9 cellular contexts compared by ENCODE assay signal in the genomic region with DNA sequence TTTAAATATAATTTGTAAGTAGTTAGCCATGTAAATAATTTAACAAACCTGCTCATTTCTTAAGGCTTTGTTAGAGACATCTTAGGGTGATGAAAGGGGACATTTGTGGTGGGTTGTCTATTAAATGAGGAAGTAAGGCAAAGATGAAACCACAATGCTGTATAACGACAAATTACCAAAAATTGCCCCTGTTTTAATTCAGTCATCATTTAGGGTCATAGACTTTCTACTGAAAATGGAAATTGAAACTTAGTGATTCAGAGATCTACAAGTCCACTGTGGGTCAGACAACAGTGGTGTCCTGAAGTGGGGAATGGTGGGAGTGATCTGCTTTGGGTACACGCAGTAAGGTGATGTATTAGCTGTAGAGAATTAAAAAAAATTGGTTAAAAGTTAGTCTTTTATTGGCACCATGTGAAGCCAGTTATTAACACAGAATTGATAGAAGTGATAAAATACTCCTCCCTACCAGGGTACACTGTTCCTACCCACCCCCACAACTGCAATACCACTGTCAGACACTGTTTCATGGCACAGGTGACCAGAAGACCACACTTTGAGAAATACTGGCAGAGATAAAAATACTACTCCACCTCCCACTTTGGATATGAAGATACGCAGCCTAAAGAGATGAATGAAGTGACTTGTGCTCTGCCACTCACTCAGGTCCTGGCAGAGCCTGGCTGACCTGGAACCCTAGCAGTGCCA. TPM values are rescaled to one million over a fixed set of nuclear protein-coding genes. Genes with fewer than 3 reads are reported as not detected.
DNase-seq lines count a peak whose midpoint lies in the region; ATAC-seq and TF ChIP-seq lines count a peak whose summit lies in the region.
"Had no signal": no experiment of that assay in that cellular context is flagged by ENCODE, and none has a peak within 500 bp of the region (broad histone marks: within the 10 kb centered on the region; RNA-seq: fewer than 3 reads in every experiment).

No MANE protein-coding gene starts in this region.

- no peak overlapping the region for H3K27ac Mint-ChIP-seq in T-helper 2 cell treated with Interferon-gamma antibody and Interleukin-4, amounts not matched to agents 5 μg/mL and 100 μg/mL, for 36 hours

- ATAC-seq in GM21515 (IDR thresholded peaks at IDR 0.05; ENCODE audit: unreplicated experiment) = peak; percentile 68
- peak; percentile 65 for ATAC-seq in HG03460 (IDR thresholded peaks at IDR 0.05; ENCODE audit: unreplicated experiment)
- no peak for ATAC-seq in heart right ventricle

- peak; percentile 33; the same call in 1 of the 3 replicates for TF ChIP-seq CTCF in GM12872 (IDR thresholded peaks at IDR 0.05; ENCODE audit: insufficient read depth, low read depth, low read length)
- TF ChIP-seq CTCF in colonic mucosa (IDR thresholded peaks at IDR 0.05) = no peak
- no peak for TF ChIP-seq CTCF in heart right ventricle (IDR thresholded peaks at IDR 0.05)

- H3K4me3 Mint-ChIP-seq in T-helper 2 cell treated with Interferon-gamma antibody and Interleukin-4, amounts not matched to agents 5 μg/mL and 100 μg/mL, for 36 hours = no peak overlapping the region

- H3K27ac ChIP-seq in colonic mucosa (peak overlapping the region; percentile 61), heart right ventricle (peak overlapping the region in 1 of 10 donors; percentile 16)

- H3K27me3 ChIP-seq in colonic mucosa (no peaks in the 10 kb centered on the region), heart right ventricle (no peaks in the 10 kb centered on the region)

- no peak overlapping the region for H3K9ac ChIP-seq in colonic mucosa (ENCODE audit: low read depth in 2 of 2, low read length in 2 of 2)

- H3K4me1 ChIP-seq in colonic mucosa (peaks cover 7% of the 10 kb centered on the region), heart right ventricle (peaks cover 6 to 67% (median 46%) of the 10 kb centered on the region in 9 donors)

- H3K4me1 Mint-ChIP-seq in T-helper 2 cell treated with Interferon-gamma antibody and Interleukin-4, amounts not matched to agents 5 μg/mL and 100 μg/mL, for 36 hours (ENCODE audit: low read depth) = peaks cover 49% of the 10 kb centered on the region

- no peaks in the 10 kb centered on the region for H3K36me3 ChIP-seq in colonic mucosa
- H3K36me3 ChIP-seq in heart right ventricle = no peaks in the 10 kb centered on the region

- in situ Hi-C loops in ACHN (cut with HindIII; ENCODE audit: low pct_ligation_motif_present, low pct_unique_long_range_greater_than_20kb, low sequenced_read_pairs) = no loop called here

- no peaks in the 10 kb centered on the region for H3K27me3 Mint-ChIP-seq in T-helper 2 cell treated with Interferon-gamma antibody and Interleukin-4, amounts not matched to agents 5 μg/mL and 100 μg/mL, for 36 hours (ENCODE audit: low read depth)

- no peaks in the 10 kb centered on the region for H3K9me3 Mint-ChIP-seq in T-helper 2 cell treated with Interferon-gamma antibody and Interleukin-4, amounts not matched to agents 5 μg/mL and 100 μg/mL, for 36 hours

- intact Hi-C loops in colonic mucosa (cut with DNase I) = no loop called here
- intact Hi-C loops in heart right ventricle (cut with DNase I) = loop anchor here in 1 of 10 donors (5.0 kb wide), 1 partner anchor 53 kb away; no protein-coding TSS in a partner anchor

- DNase-seq in colonic mucosa (no peak), ACHN (no peak), cerebellar nuclear complex (lab: John Stamatoyannopoulos, UW) (no peak), heart right ventricle (no peak)
- DNase-seq in T-helper 2 cell treated with Interferon-gamma antibody and Interleukin-4, amounts not matched to agents 5 μg/mL and 100 μg/mL, for 36 hours (ENCODE audit: low spot score) = no peak
- DNase-seq: DMS 273 treated with DMSO at 0.1 percent for 48 hours had no signal

- peaks cover 5% of the 10 kb centered on the region for H3K36me3 Mint-ChIP-seq in T-helper 2 cell treated with Interferon-gamma antibody and Interleukin-4, amounts not matched to agents 5 μg/mL and 100 μg/mL, for 36 hours (ENCODE audit: low read depth)

- H3K4me3 ChIP-seq in colonic mucosa (no peak overlapping the region), heart right ventricle (no peak overlapping the region)

- H3K9me3 ChIP-seq in colonic mucosa (no peaks in the 10 kb centered on the region), heart right ventricle (no peaks in the 10 kb centered on the region)

- 81% methylated on average over 3 of the region's 3 CpGs for WGBS in heart right ventricle, 2 donors

RNA-seq across cellular contexts. Expression of gene CERS6, which starts 13.4 kb away (rescaled TPM):
- total RNA-seq in colonic mucosa (10 to 100 TPM; 56.7 to 75.9 TPM), heart right ventricle (10 to 100 TPM; 47.4 to 76.3 (median 58.2) TPM)
- 10 to 100 TPM; 20.5 to 22.6 TPM for polyA plus RNA-seq in heart right ventricle

Comparison
In these comparisons a context has a peak if more than half of its experiments do, and no peak if none do; other contexts are left out.
1. ATAC-seq: peak in GM21515 (single experiment) and HG03460 (single experiment); none in heart right ventricle (0 of 8).